Comparison of ENCODE assay signal across 8 cellular contexts in genomic region chr7:1533255-1533568, GRCh38. TPM values are rescaled to one million over a fixed set of nuclear protein-coding genes. Genes with fewer than 3 reads are reported as not detected.
DNase-seq lines count a peak whose midpoint lies in the region; ATAC-seq and TF ChIP-seq lines count a peak whose summit lies in the region.

No MANE protein-coding gene starts in this region.

- peak overlapping the region; percentile 0 to 67 for H3K4me3 ChIP-seq in left lung

- ATAC-seq in activated naive CD8-positive, alpha-beta T cell treated with anti-CD3 and anti-CD28 coated beads, Interleukin-2, amount 50 U/mL, for 24 hours, result peak; percentile 1
- no peak for ATAC-seq in left lung
- no peak for ATAC-seq in HG03457 (IDR thresholded peaks at IDR 0.05; ENCODE audit: unreplicated experiment)
- no peak for ATAC-seq in HG03469 (IDR thresholded peaks at IDR 0.05; ENCODE audit: unreplicated experiment)

- TF ChIP-seq CTCF in left lung (IDR thresholded peaks at IDR 0.05), result no peak

- H3K36me3 Mint-ChIP-seq in activated CD4-positive, alpha-beta T cell treated with anti-CD3 and anti-CD28 coated beads, Interleukin-2, amount 10 ng/mL, durations not matched to agents 24 days and 14 days (ENCODE audit: low read depth), result peaks cover 5% of the 10 kb centered on the region
- peaks cover 1% of the 10 kb centered on the region for H3K36me3 Mint-ChIP-seq in activated naive CD8-positive, alpha-beta T cell treated with anti-CD3 and anti-CD28 coated beads, Interleukin-2, amount 50 U/mL, for 24 hours (ENCODE audit: low read depth)

- H3K4me1 Mint-ChIP-seq in activated CD4-positive, alpha-beta T cell treated with anti-CD3 and anti-CD28 coated beads, Interleukin-2, amount 10 ng/mL, durations not matched to agents 24 days and 14 days, result peaks cover 24% of the 10 kb centered on the region
- peaks cover 34% of the 10 kb centered on the region for H3K4me1 Mint-ChIP-seq in activated naive CD8-positive, alpha-beta T cell treated with anti-CD3 and anti-CD28 coated beads, Interleukin-2, amount 50 U/mL, for 24 hours

- no peaks in the 10 kb centered on the region for H3K27me3 Mint-ChIP-seq in activated CD4-positive, alpha-beta T cell treated with anti-CD3 and anti-CD28 coated beads, Interleukin-2, amount 10 ng/mL, durations not matched to agents 24 days and 14 days
- no peaks in the 10 kb centered on the region for H3K27me3 Mint-ChIP-seq in activated naive CD8-positive, alpha-beta T cell treated with anti-CD3 and anti-CD28 coated beads, Interleukin-2, amount 50 U/mL, for 24 hours

- H3K4me1 ChIP-seq in left lung, result peaks cover 40 to 73% of the 10 kb centered on the region in 2 donors

- H3K36me3 ChIP-seq in left lung, result peaks cover 0 to 18% of the 10 kb centered on the region in 2 donors

- H3K9me3 Mint-ChIP-seq in activated CD4-positive, alpha-beta T cell treated with anti-CD3 and anti-CD28 coated beads, Interleukin-2, amount 10 ng/mL, durations not matched to agents 24 days and 14 days, result no peaks in the 10 kb centered on the region
- H3K9me3 Mint-ChIP-seq in activated naive CD8-positive, alpha-beta T cell treated with anti-CD3 and anti-CD28 coated beads, Interleukin-2, amount 50 U/mL, for 24 hours, result no peaks in the 10 kb centered on the region

- intact Hi-C loops in activated CD4-positive, alpha-beta T cell treated with anti-CD3 and anti-CD28 coated beads, Interleukin-2, amount 10 ng/mL, durations not matched to agents 24 days and 14 days (cut with micrococcal nuclease), result loop anchor here (2.0 to 5.0 kb wide), 3 partner anchors 74 to 874 kb away; partner anchors contain the start of genes MICALL2 and ZFAND2A
- intact Hi-C loops in left lung (cut with DNase I), result no loop called here

- peak overlapping the region; percentile 89 to 99 for H3K27ac ChIP-seq in left lung
- peak overlapping the region; percentile 93 for H3K27ac ChIP-seq in temporal lobe (ENCODE audit: low read depth, low read length)

- H3K27ac Mint-ChIP-seq in activated CD4-positive, alpha-beta T cell treated with anti-CD3 and anti-CD28 coated beads, Interleukin-2, amount 10 ng/mL, durations not matched to agents 24 days and 14 days, result peak overlapping the region; percentile 94
- H3K27ac Mint-ChIP-seq in activated naive CD8-positive, alpha-beta T cell treated with anti-CD3 and anti-CD28 coated beads, Interleukin-2, amount 50 U/mL, for 24 hours, result peak overlapping the region; percentile 94

- no peaks in the 10 kb centered on the region for H3K27me3 ChIP-seq in left lung

- DNase-seq in activated CD4-positive, alpha-beta T cell treated with anti-CD3 and anti-CD28 coated beads, Interleukin-2, amount 10 ng/mL, durations not matched to agents 24 days and 14 days, result no peak
- no peak for DNase-seq in activated CD4-positive, alpha-beta T cell treated with anti-CD3 and anti-CD28 coated beads, Interleukin-2, amount 50 U/mL, for 1 hour
- no peak for DNase-seq in activated naive CD8-positive, alpha-beta T cell treated with anti-CD3 and anti-CD28 coated beads, Interleukin-2, amount 50 U/mL, for 24 hours
- DNase-seq in left lung (no peak), mucosa of gallbladder (ENCODE audit: low spot score) (no peak)

- no peaks in the 10 kb centered on the region for H3K9me3 ChIP-seq in left lung

- H3K4me3 Mint-ChIP-seq in activated CD4-positive, alpha-beta T cell treated with anti-CD3 and anti-CD28 coated beads, Interleukin-2, amount 10 ng/mL, durations not matched to agents 24 days and 14 days, result peak overlapping the region; percentile 91
- H3K4me3 Mint-ChIP-seq in activated naive CD8-positive, alpha-beta T cell treated with anti-CD3 and anti-CD28 coated beads, Interleukin-2, amount 50 U/mL, for 24 hours, result peak overlapping the region; percentile 87

RNA-seq across cellular contexts. Expression of gene MAFK, which starts 2.7 kb away (rescaled TPM):
- 42.9 and 45.5 TPM in 2 replicates for total RNA-seq in activated CD4-positive, alpha-beta T cell treated with anti-CD3 and anti-CD28 coated beads, Interleukin-2, amount 10 ng/mL, durations not matched to agents 24 days and 14 days
- total RNA-seq in left lung, result 10 to 100 TPM; 36.8 to 49.7 TPM
- total RNA-seq in temporal lobe, result 8.4 TPM
- total RNA-seq in mucosa of gallbladder, result 56.6 TPM

RNA-seq across cellular contexts. Expression of gene TMEM184A, which starts 22.8 kb away (rescaled TPM):
- total RNA-seq in activated CD4-positive, alpha-beta T cell treated with anti-CD3 and anti-CD28 coated beads, Interleukin-2, amount 10 ng/mL, durations not matched to agents 24 days and 14 days, result not detected in 2 replicates
- 1 to 10 TPM; 7.9 to 9.7 TPM for total RNA-seq in left lung
- total RNA-seq in temporal lobe, result not detected
- 39.8 TPM for total RNA-seq in mucosa of gallbladder

RNA-seq across cellular contexts. Expression of gene INTS1, which starts 29.0 kb away (rescaled TPM):
- total RNA-seq in activated CD4-positive, alpha-beta T cell treated with anti-CD3 and anti-CD28 coated beads, Interleukin-2, amount 10 ng/mL, durations not matched to agents 24 days and 14 days, result 89.5 and 94.3 TPM in 2 replicates
- total RNA-seq in left lung (10 to 100 TPM; 70.1 to 80.9 TPM), temporal lobe (32.2 TPM), mucosa of gallbladder (108 TPM)

RNA-seq across cellular contexts. Expression of gene PSMG3, which starts 36.6 kb away (rescaled TPM):
- total RNA-seq in activated CD4-positive, alpha-beta T cell treated with anti-CD3 and anti-CD28 coated beads, Interleukin-2, amount 10 ng/mL, durations not matched to agents 24 days and 14 days, result 58.0 and 58.5 TPM in 2 replicates
- total RNA-seq in left lung (10 to 100 TPM; 22.4 to 25.3 TPM), temporal lobe (12.5 TPM), mucosa of gallbladder (23.7 TPM)
